Comparison of ENCODE assay signal across 20 cellular contexts in genomic region chr19:55637534-55637933, GRCh38. TPM values are rescaled to one million over a fixed set of nuclear protein-coding genes. Genes with fewer than 3 reads are reported as not detected.
DNase-seq lines count a peak whose midpoint lies in the region; ATAC-seq, FAIRE-seq and TF ChIP-seq lines count a peak whose summit lies in the region.
"Had no signal": no experiment of that assay in that cellular context is flagged by ENCODE, and none has a peak within 500 bp of the region (broad histone marks: within the 10 kb centered on the region; RNA-seq: fewer than 3 reads in every experiment).

No MANE protein-coding gene starts in this region.

- no peak for FAIRE-seq in astrocyte (lab: Jason Lieb, UNC)
- FAIRE-seq: GM12892 had no signal

- H2AFZ ChIP-seq in SK-N-SH (ENCODE audit: low read depth), result no peak overlapping the region
- no peak overlapping the region for H2AFZ ChIP-seq in GM23338
- H2AFZ ChIP-seq in astrocyte (ENCODE audit: low read depth, low read length), result no peak overlapping the region

- H3F3A ChIP-seq in SK-N-SH (replicated peaks; ENCODE audit: insufficient read depth), result peaks cover 36% of the 10 kb centered on the region
- H3F3A ChIP-seq in GM23338 (replicated peaks; ENCODE audit: low read depth), result peaks cover 30% of the 10 kb centered on the region

- H3K4me1 Mint-ChIP-seq in GM23338, result peaks cover 25% of the 10 kb centered on the region
- peaks cover 24% of the 10 kb centered on the region for H3K4me1 Mint-ChIP-seq in astrocyte (ENCODE audit: low read depth, unreplicated experiment)
- H3K4me1 Mint-ChIP-seq in nephron, result peaks cover 58% of the 10 kb centered on the region

- TF ChIP-seq EP300 in SK-N-SH (IDR thresholded peaks at IDR 0.05; ENCODE audit: borderline replicate concordance in 1 of 2, low read depth in 1 of 2, low read length in 1 of 2), result no peak

- no peak overlapping the region for H3K4me3 ChIP-seq in SK-N-SH (ENCODE audit: low read depth in 2 of 2, low read length in 1 of 2)
- H3K4me3 ChIP-seq in GM23338, result no peak overlapping the region
- H3K4me3 ChIP-seq in astrocyte (ENCODE audit: insufficient read depth, low read depth, low read length), result no peak overlapping the region
- no peak overlapping the region for H3K4me3 ChIP-seq in colonic mucosa

- H3K79me2 ChIP-seq in SK-N-SH (ENCODE audit: insufficient read depth) (peaks cover 72% of the 10 kb centered on the region), GM23338 (replicated peaks; ENCODE audit: insufficient read depth) (peaks cover 17% of the 10 kb centered on the region), astrocyte (ENCODE audit: insufficient read depth, low read length) (peaks cover 53% of the 10 kb centered on the region)

- H3K4me1 ChIP-seq in SK-N-SH (ENCODE audit: control insufficient read depth in 1 of 2, insufficient read depth in 2 of 2, low read depth in 1 of 2, low read length in 1 of 2), result peaks cover 8 to 29% of the 10 kb centered on the region in 2 experiments; a peak in 1 of 4 replicates
- H3K4me1 ChIP-seq in GM23338 (ENCODE audit: insufficient read depth), result peaks cover 9% of the 10 kb centered on the region
- H3K4me1 ChIP-seq in astrocyte (ENCODE audit: insufficient read depth, low read length), result peaks cover 30% of the 10 kb centered on the region
- peaks cover 27% of the 10 kb centered on the region for H3K4me1 ChIP-seq in colonic mucosa

- H3K36me3 Mint-ChIP-seq in GM23338 (ENCODE audit: low read depth) (peaks cover 20% of the 10 kb centered on the region), astrocyte (ENCODE audit: low read depth, unreplicated experiment) (peaks cover 7% of the 10 kb centered on the region), nephron (ENCODE audit: low read depth) (peaks cover 8% of the 10 kb centered on the region)

- intact Hi-C loops in colonic mucosa (cut with DNase I), result no loop called here

- no peaks in the 10 kb centered on the region for H3K27me3 ChIP-seq in SK-N-SH (ENCODE audit: insufficient read depth)
- no peaks in the 10 kb centered on the region for H3K27me3 ChIP-seq in GM23338 (ENCODE audit: insufficient read depth)
- H3K27me3 ChIP-seq in astrocyte (ENCODE audit: insufficient read depth, low read length), result no peaks in the 10 kb centered on the region
- no peaks in the 10 kb centered on the region for H3K27me3 ChIP-seq in colonic mucosa
- H3K27me3 ChIP-seq: ascending aorta, suprapubic skin had no signal

- DNase-seq in SK-N-SH, result peak; percentile 1
- no peak for DNase-seq in GM23338 (ENCODE audit: low spot score)
- no peak for DNase-seq in astrocyte (ENCODE audit: low read depth)
- DNase-seq in colonic mucosa, result no peak
- DNase-seq: 8988T, head of caudate nucleus, islet precursor cell, Kasumi-1, NCI-H1694 treated with DMSO at 0.1 percent for 48 hours, NCI-H510A treated with DMSO at 0.1 percent for 48 hours, PC-3, WERI-Rb-1 had no signal

- H3K9me2 ChIP-seq in SK-N-SH (no peaks in the 10 kb centered on the region), GM23338 (ENCODE audit: insufficient read depth) (peaks cover 3% of the 10 kb centered on the region; the same call in 1 of the 2 replicates)

- no peak for ATAC-seq in SK-N-SH treated with all-trans-retinoic acid at 6 μM for 48 hours
- no peak for ATAC-seq in GM23338
- ATAC-seq in HG03521 (IDR thresholded peaks at IDR 0.05; ENCODE audit: unreplicated experiment), result no peak
- ATAC-seq in GM19324 (IDR thresholded peaks at IDR 0.05; ENCODE audit: low FRiP score, unreplicated experiment), result no peak
- ATAC-seq: esophagus mucosa, PC-3 had no signal

- H3K9me3 ChIP-seq in SK-N-SH (no peaks in the 10 kb centered on the region), astrocyte (ENCODE audit: insufficient read depth, low read depth, low read length) (no peaks in the 10 kb centered on the region), colonic mucosa (no peaks in the 10 kb centered on the region)
- H3K9me3 ChIP-seq: ascending aorta, suprapubic skin had no signal

- H3K27me3 Mint-ChIP-seq in GM23338 (ENCODE audit: insufficient read depth, low read depth, poor library complexity) (peaks cover 31% of the 10 kb centered on the region), astrocyte (ENCODE audit: low read depth, unreplicated experiment) (no peaks in the 10 kb centered on the region), nephron (ENCODE audit: low read depth) (peaks cover 3% of the 10 kb centered on the region)

- peak overlapping the region; percentile 1; the same call in 2 of the 3 replicates for H3K4me3 Mint-ChIP-seq in GM23338
- no peak overlapping the region for H3K4me3 Mint-ChIP-seq in astrocyte (ENCODE audit: unreplicated experiment)
- H3K4me3 Mint-ChIP-seq in nephron, result peak overlapping the region; percentile 96 to 99 (median 96)

- H3K4me2 ChIP-seq in SK-N-SH (peak overlapping the region; percentile 15; the same call in 1 of the 2 replicates), GM23338 (no peak overlapping the region), astrocyte (ENCODE audit: low read length) (peak overlapping the region; percentile 12)

- no peak overlapping the region for H3K27ac ChIP-seq in SK-N-SH (ENCODE audit: low read depth in 2 of 2, low read length in 1 of 2)
- no peak overlapping the region for H3K27ac ChIP-seq in GM23338 (ENCODE audit: low read depth)
- no peak overlapping the region for H3K27ac ChIP-seq in astrocyte (ENCODE audit: low read depth, low read length)
- no peak overlapping the region for H3K27ac ChIP-seq in colonic mucosa
- H3K27ac ChIP-seq: WERI-Rb-1 had no signal

- CTCF ChIA-PET in SK-N-SH (lab: Yijun Ruan, JAX), result interaction anchor here (0.8 to 5.0 kb wide), 5 partner anchors 10 to 548 kb away, joined by 3 to 28 read pairs (median 6); partner anchors contain the start of gene CCDC106

- H3K9me3 Mint-ChIP-seq in GM23338 (peaks cover 11% of the 10 kb centered on the region), astrocyte (ENCODE audit: unreplicated experiment) (peaks cover 3% of the 10 kb centered on the region), nephron (no peaks in the 10 kb centered on the region)

- H4K20me1 ChIP-seq in SK-N-SH (ENCODE audit: insufficient read depth), result no peaks in the 10 kb centered on the region
- peaks cover 5% of the 10 kb centered on the region; the same call in 1 of the 2 replicates for H4K20me1 ChIP-seq in GM23338 (replicated peaks; ENCODE audit: insufficient read depth)
- peaks cover 14% of the 10 kb centered on the region for H4K20me1 ChIP-seq in astrocyte (ENCODE audit: insufficient read depth, low read length)

- H3K36me3 ChIP-seq in SK-N-SH (replicated peaks in 1 of 2; ENCODE audit: control insufficient read depth in 1 of 2, insufficient read depth in 2 of 2, low read length in 1 of 2), result peaks cover 0 to 6% of the 10 kb centered on the region in 2 experiments
- H3K36me3 ChIP-seq in GM23338 (ENCODE audit: insufficient read depth), result no peaks in the 10 kb centered on the region
- no peaks in the 10 kb centered on the region for H3K36me3 ChIP-seq in astrocyte (ENCODE audit: insufficient read depth, low read length)
- H3K36me3 ChIP-seq in colonic mucosa, result no peaks in the 10 kb centered on the region
- H3K36me3 ChIP-seq: ascending aorta, suprapubic skin had no signal

- H3K27ac Mint-ChIP-seq in GM23338, result no peak overlapping the region
- H3K27ac Mint-ChIP-seq in astrocyte (ENCODE audit: unreplicated experiment), result no peak overlapping the region
- peak overlapping the region; percentile 81 to 85 (median 82) for H3K27ac Mint-ChIP-seq in nephron

- TF ChIP-seq CTCF in SK-N-SH (IDR thresholded peaks at IDR 0.05), result no peak
- TF ChIP-seq CTCF in GM23338 (conservative IDR thresholded peaks at IDR 0.05; ENCODE audit: low read depth in 2 of 2), result no peak
- no peak for TF ChIP-seq CTCF in astrocyte (IDR thresholded peaks at IDR 0.05; ENCODE audit: insufficient read depth, low read depth, low read length)
- no peak for TF ChIP-seq CTCF in nephron (IDR thresholded peaks at IDR 0.05; ENCODE audit: unreplicated experiment in 3 of 3)
- no peak for TF ChIP-seq CTCF in colonic mucosa (IDR thresholded peaks at IDR 0.05)

- H3K9ac ChIP-seq in SK-N-SH (no peak overlapping the region), astrocyte (ENCODE audit: low read length) (no peak overlapping the region), colonic mucosa (ENCODE audit: low read depth in 2 of 2, low read length in 2 of 2) (no peak overlapping the region)

- 76% methylated on average over 11 of the region's 11 CpGs for WGBS in SK-N-SH (ENCODE audit: low lambda C conversion rate)

- TF ChIP-seq RAD21 in SK-N-SH (IDR thresholded peaks at IDR 0.05; ENCODE audit: low read length), result no peak

- POLR2A ChIA-PET in SK-N-SH (lab: Yijun Ruan, JAX), result interaction anchor here (1.6 kb wide), 1 partner anchor 13 kb away, joined by 4 read pairs; the partner anchor contains the start of gene ZNF784

RNA-seq across cellular contexts. Expression of gene ZNF580, which starts 3.3 kb away (rescaled TPM):
- 14.0 and 21.9 TPM in 2 replicates for polyA plus RNA-seq in SK-N-SH (2012; rRNA removed)
- 16.3 and 18.1 TPM in 2 replicates for polyA plus RNA-seq in SK-N-SH (2012; cell fraction: cytosol; rRNA removed)
- 76.2 and 102 TPM in 2 replicates for polyA plus RNA-seq in SK-N-SH (2012; cell fraction: nucleus; rRNA removed)
- total RNA-seq in GM23338 (2014; rRNA removed; shearing (Covaris generic)), result 10.9 and 18.7 TPM in 2 replicates
- polyA plus RNA-seq in GM23338 (2016; fragmentation: Nextera tagmentation; extraction: Ambion mirVana), result 23.6 and 23.9 TPM in 2 replicates
- total RNA-seq in astrocyte, result 35.8 and 36.6 TPM in 2 replicates
- total RNA-seq in colonic mucosa, result 10 to 100 TPM; 18.0 to 28.6 TPM

RNA-seq across cellular contexts. Expression of gene ZNF581, which starts 5.9 kb away (rescaled TPM):
- 24.2 and 24.7 TPM in 2 replicates for polyA plus RNA-seq in SK-N-SH (2012; rRNA removed)
- 14.5 and 20.7 TPM in 2 replicates for polyA plus RNA-seq in SK-N-SH (2012; cell fraction: cytosol; rRNA removed)
- polyA plus RNA-seq in SK-N-SH (2012; cell fraction: nucleus; rRNA removed), result 27.5 and 35.6 TPM in 2 replicates
- 67.2 and 87.6 TPM in 2 replicates for total RNA-seq in GM23338 (2014; rRNA removed; shearing (Covaris generic))
- polyA plus RNA-seq in GM23338 (2016; fragmentation: Nextera tagmentation; extraction: Ambion mirVana), result 48.5 and 50.7 TPM in 2 replicates
- 28.4 and 30.0 TPM in 2 replicates for total RNA-seq in astrocyte
- 10 to 100 TPM; 16.0 to 20.3 TPM for total RNA-seq in colonic mucosa

RNA-seq across cellular contexts. Expression of gene CCDC106, which starts 10.5 kb away (rescaled TPM):
- polyA plus RNA-seq in SK-N-SH (2012; rRNA removed) (20.1 and 27.1 TPM in 2 replicates), GM23338 (2016; fragmentation: Nextera tagmentation; extraction: Ambion mirVana) (17.6 and 19.9 TPM in 2 replicates)
- 16.0 and 19.9 TPM in 2 replicates for polyA plus RNA-seq in SK-N-SH (2012; cell fraction: cytosol; rRNA removed)
- polyA plus RNA-seq in SK-N-SH (2012; cell fraction: nucleus; rRNA removed), result 37.5 and 65.8 TPM in 2 replicates
- total RNA-seq in GM23338 (2014; rRNA removed; shearing (Covaris generic)), result 8.2 and 12.0 TPM in 2 replicates
- total RNA-seq in astrocyte (12.2 and 12.8 TPM in 2 replicates), colonic mucosa (1 to 10 TPM; 2.6 to 4.8 TPM)

RNA-seq across cellular contexts. Expression of gene ZNF784, which starts 13.2 kb away (rescaled TPM):
- polyA plus RNA-seq in SK-N-SH (2012; rRNA removed) (5.0 and 5.5 TPM in 2 replicates), GM23338 (2016; fragmentation: Nextera tagmentation; extraction: Ambion mirVana) (1.5 and 1.6 TPM in 2 replicates)
- 2.4 and 3.3 TPM in 2 replicates for polyA plus RNA-seq in SK-N-SH (2012; cell fraction: cytosol; rRNA removed)
- polyA plus RNA-seq in SK-N-SH (2012; cell fraction: nucleus; rRNA removed), result 17.9 and 20.4 TPM in 2 replicates
- 5.6 and 6.7 TPM in 2 replicates for total RNA-seq in GM23338 (2014; rRNA removed; shearing (Covaris generic))
- total RNA-seq in astrocyte (5.0 and 5.3 TPM in 2 replicates), colonic mucosa (10 to 100 TPM in 1 of 2 donors, 1 to 10 TPM in 1; 9.9 to 10.2 TPM)

RNA-seq across cellular contexts. Expression of gene U2AF2, which starts 17.3 kb away (rescaled TPM):
- 217 and 321 TPM in 2 replicates for polyA plus RNA-seq in SK-N-SH (2012; rRNA removed)
- 124 and 156 TPM in 2 replicates for polyA plus RNA-seq in SK-N-SH (2012; cell fraction: cytosol; rRNA removed)
- polyA plus RNA-seq in SK-N-SH (2012; cell fraction: nucleus; rRNA removed), result 370 and 570 TPM in 2 replicates
- 233 and 234 TPM in 2 replicates for total RNA-seq in GM23338 (2014; rRNA removed; shearing (Covaris generic))
- polyA plus RNA-seq in GM23338 (2016; fragmentation: Nextera tagmentation; extraction: Ambion mirVana), result 73.1 and 75.2 TPM in 2 replicates
- total RNA-seq in astrocyte, result 183 and 194 TPM in 2 replicates
- 100 to 1,000 TPM; 146 to 289 TPM for total RNA-seq in colonic mucosa

Comparison
In these comparisons a context has a peak if more than half of its experiments do, and no peak if none do; other contexts are left out.
1. H3K27ac Mint-ChIP-seq: peak in nephron (3 of 3); none in GM23338 (single experiment) and astrocyte (single experiment).